8 cellular contexts compared by ENCODE assay signal in genomic region chr7:73865738-73866445, GRCh38. TPM values are rescaled to one million over a fixed set of nuclear protein-coding genes. Genes with fewer than 3 reads are reported as not detected.
DNase-seq lines count a peak whose midpoint lies in the region; ATAC-seq and TF ChIP-seq lines count a peak whose summit lies in the region.

No MANE protein-coding gene starts in this region.

- H3K36me3 ChIP-seq in H7 (replicated peaks; ENCODE audit: control insufficient read depth, insufficient read depth, low read length) (no peaks in the 10 kb centered on the region), RWPE2 (ENCODE audit: low read depth) (no peaks in the 10 kb centered on the region), esophagus squamous epithelium (no peaks in the 10 kb centered on the region), ovary (no peaks in the 10 kb centered on the region)

- TF ChIP-seq CTCF in Calu3 (IDR thresholded peaks at IDR 0.05; ENCODE audit: unreplicated experiment) (no peak), RWPE2 (IDR thresholded peaks at IDR 0.05; ENCODE audit: poor library complexity, severe bottlenecking) (peak; percentile 46), esophagus squamous epithelium (IDR thresholded peaks at IDR 0.05) (peak; percentile 40 to 72 (median 60)), ovary (IDR thresholded peaks at IDR 0.05) (peak in 2 of 3 donors; percentile 10 to 29)

- intact Hi-C loops in Calu3 (cut with micrococcal nuclease; ENCODE audit: unreplicated experiment) = loop anchor here (2.0 to 5.0 kb wide), 2 partner anchors 113 to 161 kb away; partner anchors contain the start of gene ELN
- intact Hi-C loops in esophagus squamous epithelium (cut with DNase I) = loop anchor here (5.0 to 10.0 kb wide), 2 partner anchors 109 to 161 kb away; partner anchors contain the start of gene ELN
- intact Hi-C loops in ovary (cut with DNase I) = loop anchor here (5.0 to 10.0 kb wide), 4 partner anchors 159 to 539 kb away; partner anchors contain the start of genes ELN (in 4 of the 4) and EIF4H (in 1 of the 4)

- peak; percentile 43 for DNase-seq in Calu3
- peak; percentile 84 for DNase-seq in H7
- DNase-seq in RWPE2 (ENCODE audit: low spot score) = no peak
- DNase-seq in esophagus squamous epithelium (lab: John Stamatoyannopoulos, UW) = no peak
- peak in 3 of 5 donors; percentile 44 to 67 (median 49) for DNase-seq in ovary
- DNase-seq in middle frontal gyrus (ENCODE audit: extremely low spot score, low spot score) = no peak
- DNase-seq in activated naive CD4-positive, alpha-beta T cell (lab: John Stamatoyannopoulos, UW) = no peak

- no peak for TF ChIP-seq EP300 in ovary (IDR thresholded peaks at IDR 0.05)

- WGBS in esophagus squamous epithelium, 2 donors = 64 to 82% methylated on average over 1 to 6 of the region's 6 CpGs
- WGBS in ovary, 3 donors = 68 to 74% (median 72%) methylated on average over 6 of the region's 6 CpGs

- TF ChIP-seq POLR2A in esophagus squamous epithelium (IDR thresholded peaks at IDR 0.05) = no peak
- TF ChIP-seq POLR2A in ovary (IDR thresholded peaks at IDR 0.05) = no peak

- no peaks in the 10 kb centered on the region for H3K9me3 ChIP-seq in RWPE2 (ENCODE audit: severe bottlenecking)
- H3K9me3 ChIP-seq in esophagus squamous epithelium = no peaks in the 10 kb centered on the region
- no peaks in the 10 kb centered on the region for H3K9me3 ChIP-seq in ovary

- no peaks in the 10 kb centered on the region for H3K9me3 Mint-ChIP-seq in Calu3 (ENCODE audit: low read depth, unreplicated experiment)

- H3K36me3 Mint-ChIP-seq in Calu3 (ENCODE audit: insufficient read depth, unreplicated experiment) = no peaks in the 10 kb centered on the region

- H3K4me1 Mint-ChIP-seq in Calu3 (ENCODE audit: low read depth, unreplicated experiment) = no peaks in the 10 kb centered on the region

- CTCF ChIA-PET in Calu3 (lab: Charles Lee) = interaction anchor here (0.8 to 1.2 kb wide), 3 partner anchors 113 to 194 kb away, joined by 3 to 6 read pairs (median 4); no protein-coding TSS in a partner anchor

- H3K27me3 ChIP-seq in H7 (ENCODE audit: control insufficient read depth, insufficient read depth, low read length) = no peaks in the 10 kb centered on the region
- H3K27me3 ChIP-seq in RWPE2 (ENCODE audit: insufficient read depth, poor library complexity, severe bottlenecking) = no peaks in the 10 kb centered on the region
- no peaks in the 10 kb centered on the region for H3K27me3 ChIP-seq in esophagus squamous epithelium
- no peaks in the 10 kb centered on the region for H3K27me3 ChIP-seq in ovary

- H3K4me3 Mint-ChIP-seq in Calu3 (ENCODE audit: low read depth, unreplicated experiment) = no peak overlapping the region

- peak; percentile 49; the same call in 1 of the 3 replicates for ATAC-seq in RWPE2 (ENCODE audit: low read depth)
- ATAC-seq in GM21528 (IDR thresholded peaks at IDR 0.05; ENCODE audit: low FRiP score, unreplicated experiment) = no peak

- BruUV-seq in Calu3 (replicated peaks; lab: Mats Ljungman, UMichigan) = no TSS peak

- H3K27ac Mint-ChIP-seq in Calu3 (ENCODE audit: unreplicated experiment) = no peak overlapping the region

- H3K4me3 ChIP-seq in H7 (ENCODE audit: insufficient read depth, low read depth, low read length) (no peak overlapping the region), RWPE2 (ENCODE audit: severe bottlenecking) (no peak overlapping the region), esophagus squamous epithelium (no peak overlapping the region), ovary (no peak overlapping the region)

- H3K27ac ChIP-seq in RWPE2 (ENCODE audit: poor library complexity, severe bottlenecking) (no peak overlapping the region), esophagus squamous epithelium (no peak overlapping the region), ovary (no peak overlapping the region)

- no peaks in the 10 kb centered on the region for H3K27me3 Mint-ChIP-seq in Calu3 (ENCODE audit: unreplicated experiment)

- no peaks in the 10 kb centered on the region for H3K4me1 ChIP-seq in RWPE2 (ENCODE audit: insufficient read depth, poor library complexity, severe bottlenecking)
- peaks cover 8 to 22% (median 14%) of the 10 kb centered on the region in 3 donors for H3K4me1 ChIP-seq in esophagus squamous epithelium
- H3K4me1 ChIP-seq in ovary (ENCODE audit: insufficient read depth) = peaks cover 1% of the 10 kb centered on the region

RNA-seq across cellular contexts. Expression of gene TMEM270, which starts 4.9 kb away (rescaled TPM):
- total RNA-seq in Calu3 (2022) (0.59 and 1.2 TPM in 2 replicates), esophagus squamous epithelium (not detected), ovary (under 1 TPM in 1 of 7 donors, not detected in 6; 0.34 TPM)
- total RNA-seq in H7 (2014; rRNA removed; shearing (Covaris generic)) = not detected in 2 replicates
- not detected for polyA plus RNA-seq in ovary

RNA-seq across cellular contexts. Expression of gene METTL27, which starts 23.6 kb away (rescaled TPM):
- total RNA-seq in Calu3 (2022) (14.3 TPM in 2 replicates), esophagus squamous epithelium (1 to 10 TPM in 1 of 4 donors, under 1 TPM in 1, not detected in 2; 0.34 to 4.4 TPM), ovary (10 to 100 TPM in 1 of 7 donors, 1 to 10 TPM in 6; 1.8 to 25.6 (median 4.3) TPM)
- total RNA-seq in H7 (2014; rRNA removed; shearing (Covaris generic)) = 1.9 and 7.4 TPM in 2 replicates
- 1 to 10 TPM in 1 of 2 donors, not detected in 1; 3.0 TPM for polyA plus RNA-seq in ovary

RNA-seq across cellular contexts. Expression of gene CLDN4, which starts 35.1 kb away (rescaled TPM):
- total RNA-seq in Calu3 (2022) (283 and 325 TPM in 2 replicates), esophagus squamous epithelium (100 to 1,000 TPM in 3 of 4 donors, 10 to 100 TPM in 1; 99.4 to 436 (median 200) TPM), ovary (100 to 1,000 TPM in 1 of 7 donors, 10 to 100 TPM in 1, 1 to 10 TPM in 3, under 1 TPM in 1, not detected in 1; 0.40 to 240 (median 9.1) TPM)
- 2.0 and 2.1 TPM in 2 replicates for total RNA-seq in H7 (2014; rRNA removed; shearing (Covaris generic))
- under 1 TPM; 0.27 to 0.35 TPM for polyA plus RNA-seq in ovary

Comparison
In these comparisons a context has a peak if more than half of its experiments do, and no peak if none do; other contexts are left out.
1. DNase-seq: peak in Calu3 (single experiment), H7 (single experiment) and ovary (3 of 5); none in RWPE2 (single experiment), esophagus squamous epithelium (single experiment), middle frontal gyrus (single experiment) and activated naive CD4-positive, alpha-beta T cell (0 of 4).